ENCODE assay signal across 1 cellular context in the genomic region with DNA sequence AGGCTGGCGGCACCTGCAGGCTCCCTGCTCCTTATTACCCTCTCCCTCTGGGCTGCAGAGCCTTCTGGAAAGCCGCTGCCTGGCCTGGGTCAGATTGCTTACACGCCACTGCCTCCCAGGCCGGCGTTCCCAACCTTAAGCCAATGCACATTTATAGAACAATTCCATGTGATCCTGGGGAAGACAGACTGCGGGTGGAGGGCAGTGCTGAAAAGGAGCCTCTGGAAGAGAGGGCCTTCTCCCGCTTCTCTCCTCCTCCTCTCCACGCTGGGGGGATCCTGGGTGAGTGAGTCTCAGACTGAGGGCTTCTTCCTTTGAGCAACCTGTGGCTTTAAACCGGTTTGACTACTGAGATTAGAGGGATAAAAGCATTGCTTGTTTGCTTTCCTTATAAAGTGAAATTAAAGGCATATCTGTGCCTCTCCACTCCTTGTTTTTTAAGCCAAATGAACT.
TF ChIP-seq lines count a peak whose summit lies in the region.

No MANE protein-coding gene starts in this region.

TF ChIP-seq in IMR-90, 13 proteins besides CTCF, POLR2A, EP300 and RAD21 (continued from another document):
- TF ChIP-seq CEBPB (IDR thresholded peaks at IDR 0.05; ENCODE audit: low read depth, low read length) (no peak), FOS (IDR thresholded peaks at IDR 0.05; ENCODE audit: low read depth, low read length) (no peak), MAFK (IDR thresholded peaks at IDR 0.05; ENCODE audit: low read depth, low read length) (no peak), CHD1 (IDR thresholded peaks at IDR 0.05; ENCODE audit: low read depth, low read length) (no peak), MAZ (IDR thresholded peaks at IDR 0.05; ENCODE audit: borderline replicate concordance, low read depth, low read length) (no peak), NFE2L2 (IDR thresholded peaks at IDR 0.05; ENCODE audit: low read depth, low read length) (no peak)
- TF ChIP-seq, protein P1, sequence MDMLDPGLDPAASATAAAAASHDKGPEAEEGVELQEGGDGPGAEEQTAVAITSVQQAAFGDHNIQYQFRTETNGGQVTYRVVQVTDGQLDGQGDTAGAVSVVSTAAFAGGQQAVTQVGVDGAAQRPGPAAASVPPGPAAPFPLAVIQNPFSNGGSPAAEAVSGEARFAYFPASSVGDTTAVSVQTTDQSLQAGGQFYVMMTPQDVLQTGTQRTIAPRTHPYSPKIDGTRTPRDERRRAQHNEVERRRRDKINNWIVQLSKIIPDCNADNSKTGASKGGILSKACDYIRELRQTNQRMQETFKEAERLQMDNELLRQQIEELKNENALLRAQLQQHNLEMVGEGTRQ (IDR thresholded peaks at IDR 0.05; ENCODE audit: low read depth, low read length): no peak
